ENCODE assay signal across 8 cellular contexts in genomic region chr21:14120091-14120734, GRCh38.
A peak's percentile ranks its signal among the peaks of the same experiment; 100 is the strongest.
DNase-seq lines count a peak whose midpoint lies in the region; ATAC-seq, FAIRE-seq and TF ChIP-seq lines count a peak whose summit lies in the region.

No MANE protein-coding gene starts in this region.

- H3K36me3 Mint-ChIP-seq in naive B cell: peaks cover 6 to 9% of the 10 kb centered on the region in 2 donors

- H3K4me3 ChIP-seq in OCI-LY7 (ENCODE audit: low read depth, low read length, poor library complexity, severe bottlenecking): no peak overlapping the region
- H3K4me3 ChIP-seq in bronchial epithelial cell (ENCODE audit: low read depth, low read length): no peak overlapping the region

- CTCF ChIA-PET in OCI-LY7 (lab: Charles Lee; ENCODE audit: unreplicated experiment): interaction anchor here (0.6 kb wide), 1 partner anchor 109 kb away, joined by 3 read pairs; no protein-coding TSS in a partner anchor

- no TSS peak for BruUV-seq in OCI-LY7 (replicated peaks; lab: Mats Ljungman, UMichigan)

- peak; percentile 95 for TF ChIP-seq CTCF in OCI-LY7 (conservative IDR thresholded peaks at IDR 0.05; ENCODE audit: low read length)
- peak; percentile 64 for TF ChIP-seq CTCF in bronchial epithelial cell (IDR thresholded peaks at IDR 0.05; ENCODE audit: insufficient read depth, low read length, severe bottlenecking)

- peaks cover 9 to 17% (median 14%) of the 10 kb centered on the region in 7 donors for H3K9me3 Mint-ChIP-seq in naive B cell

- no peaks in the 10 kb centered on the region for H3K27me3 ChIP-seq in bronchial epithelial cell (ENCODE audit: control insufficient read depth, insufficient read depth, low read length)

- no peaks in the 10 kb centered on the region for H3K27me3 Mint-ChIP-seq in naive B cell

- POLR2A ChIA-PET in OCI-LY7 (lab: Charles Lee): no interaction called here

- H3K4me1 ChIP-seq in OCI-LY7 (ENCODE audit: insufficient read depth, low read length, poor library complexity, severe bottlenecking): peaks cover 24% of the 10 kb centered on the region

- H3K4me1 Mint-ChIP-seq in naive B cell: peaks cover 36 to 74% (median 65%) of the 10 kb centered on the region in 3 donors

- H3K36me3 ChIP-seq in OCI-LY7 (ENCODE audit: insufficient read depth, low read length): no peaks in the 10 kb centered on the region
- no peaks in the 10 kb centered on the region for H3K36me3 ChIP-seq in bronchial epithelial cell (ENCODE audit: control insufficient read depth, insufficient read depth, low read length)

- no peak for FAIRE-seq in bronchial epithelial cell (lab: Jason Lieb, UNC)

- DNase-seq in CMK (ENCODE audit: low read depth) (peak; percentile 42), OCI-LY7 (ENCODE audit: low spot score) (peak; percentile 57), bronchial epithelial cell (ENCODE audit: low read depth) (peak; percentile 15), naive B cell (no peak), T-helper 9 cell (no peak)

- H3K4me2 ChIP-seq in OCI-LY7 (ENCODE audit: low read length): peak overlapping the region; percentile 17

- H3K27ac ChIP-seq in OCI-LY7 (ENCODE audit: low read depth, low read length, poor library complexity, severe bottlenecking): peak overlapping the region; percentile 13

- ATAC-seq in GM18867 (IDR thresholded peaks at IDR 0.05; ENCODE audit: unreplicated experiment) (peak; percentile 64), HG03159 (IDR thresholded peaks at IDR 0.05; ENCODE audit: unreplicated experiment) (peak; percentile 58), naive B cell (ENCODE audit: low read depth in 2 of 2) (no peak), GM21526 (IDR thresholded peaks at IDR 0.05; ENCODE audit: low FRiP score, unreplicated experiment) (no peak)

- no peak overlapping the region for H2AFZ ChIP-seq in OCI-LY7 (ENCODE audit: low read length)

- intact Hi-C loops in OCI-LY7 (cut with micrococcal nuclease; ENCODE audit: unreplicated experiment): no loop called here

- H3K9me3 ChIP-seq in OCI-LY7 (ENCODE audit: low read length): no peaks in the 10 kb centered on the region

- H3K9me2 ChIP-seq in OCI-LY7 (ENCODE audit: insufficient read depth, low read length): no peaks in the 10 kb centered on the region

- no peaks in the 10 kb centered on the region for H4K20me1 ChIP-seq in OCI-LY7 (ENCODE audit: insufficient read depth, low read length)

- peak overlapping the region in 5 of 6 donors; percentile 24 to 97 (median 73) for H3K27ac Mint-ChIP-seq in naive B cell

- H3K4me3 Mint-ChIP-seq in naive B cell: peak overlapping the region in 7 of 8 donors; percentile 1 to 81 (median 36)

- no peaks in the 10 kb centered on the region for H3K79me2 ChIP-seq in OCI-LY7 (ENCODE audit: insufficient read depth, low read depth, low read length)

Comparison
In these comparisons a context has a peak if more than half of its experiments do, and no peak if none do; other contexts are left out.
1. DNase-seq: peak in CMK (single experiment), OCI-LY7 (single experiment) and bronchial epithelial cell (single experiment); none in naive B cell (single experiment) and T-helper 9 cell (single experiment).
2. ATAC-seq: peak in GM18867 (single experiment) and HG03159 (single experiment); none in naive B cell (0 of 2) and GM21526 (single experiment).